Comparison of ENCODE assay signal across 30 cellular contexts in the genomic region with DNA sequence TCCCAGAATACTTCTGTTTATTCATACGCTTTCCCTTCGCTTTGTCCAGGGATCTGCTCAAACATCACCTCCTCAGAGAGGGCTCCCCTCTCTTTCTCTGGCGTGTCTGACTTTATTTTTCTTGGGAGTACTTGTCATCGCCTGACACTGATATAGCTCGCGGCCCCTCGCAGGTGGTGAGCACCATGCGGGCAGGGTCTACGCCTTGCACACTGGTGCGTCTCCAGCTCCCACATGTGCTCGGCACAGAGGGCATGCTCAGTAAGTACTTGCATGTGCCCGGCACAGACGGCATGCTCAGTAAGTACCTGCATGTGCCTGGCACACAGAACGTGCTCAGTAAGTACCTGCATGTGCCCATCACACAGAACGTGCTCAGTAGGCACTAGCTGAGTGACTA. TPM values are rescaled to one million over a fixed set of nuclear protein-coding genes. Genes with fewer than 3 reads are reported as not detected.
"Had no signal": no experiment of that assay in that cellular context is flagged by ENCODE, and none has a peak within 500 bp of the region (broad histone marks: within the 10 kb centered on the region; RNA-seq: fewer than 3 reads in every experiment).

No MANE protein-coding gene starts in this region.

- H3K36me3 Mint-ChIP-seq: type B pancreatic cell had no signal

- H3K27ac Mint-ChIP-seq: activated T-cell treated with anti-CD3 and anti-CD28 coated beads, Interleukin-2, amount 50 U/mL, for 24 hours; activated T-helper 17 cell treated with anti-CD3 and anti-CD28 coated beads, Interleukin-2, amount 50 U/mL, for 72 hours; effector memory CD8-positive, alpha-beta T cell; nephron progenitor cell; T-helper 1 cell treated with Interleukin-12 subunit alpha and Interleukin-12 subunit beta and Interleukin-4 antibody, amounts not matched to agents 30 μg/mL and 1 μg/mL, for 36 hours; type B pancreatic cell had no signal

- H3K4me3 ChIP-seq: colonic mucosa, gastrocnemius medialis, pancreas, prostate gland, smooth muscle cell, uterus had no signal

- H3K9me3 Mint-ChIP-seq: activated T-cell treated with anti-CD3 and anti-CD28 coated beads, Interleukin-2, amount 50 U/mL, for 24 hours; activated T-helper 17 cell treated with anti-CD3 and anti-CD28 coated beads, Interleukin-2, amount 50 U/mL, for 72 hours; effector memory CD8-positive, alpha-beta T cell; nephron progenitor cell; T-helper 1 cell treated with Interleukin-12 subunit alpha and Interleukin-12 subunit beta and Interleukin-4 antibody, amounts not matched to agents 30 μg/mL and 1 μg/mL, for 36 hours; type B pancreatic cell had no signal

- H3K4me1 ChIP-seq: colonic mucosa, gastrocnemius medialis, pancreas, prostate gland, uterus had no signal

- H3K36me3 ChIP-seq: colonic mucosa, gastrocnemius medialis, pancreas, prostate gland, uterus had no signal

- H3K27ac ChIP-seq: colonic mucosa, gastrocnemius medialis, pancreas, prostate gland, uterus, VCaP had no signal

- FAIRE-seq: bronchial epithelial cell, pancreas, TTC549 had no signal

- H3K9me3 ChIP-seq: colonic mucosa, gastrocnemius medialis, pancreas, prostate gland, uterus had no signal

- H3K4me3 Mint-ChIP-seq: activated T-cell treated with anti-CD3 and anti-CD28 coated beads, Interleukin-2, amount 50 U/mL, for 24 hours; activated T-helper 17 cell treated with anti-CD3 and anti-CD28 coated beads, Interleukin-2, amount 50 U/mL, for 72 hours; effector memory CD8-positive, alpha-beta T cell; nephron progenitor cell; T-helper 1 cell treated with Interleukin-12 subunit alpha and Interleukin-12 subunit beta and Interleukin-4 antibody, amounts not matched to agents 30 μg/mL and 1 μg/mL, for 36 hours; type B pancreatic cell had no signal

- H3K4me2 ChIP-seq: smooth muscle cell had no signal

- H3K27me3 ChIP-seq: colonic mucosa, pancreas, uterus had no signal

- ATAC-seq: activated CD4-positive, CD25-positive, alpha-beta regulatory T cell treated with anti-CD3 and anti-CD28 coated beads, Interleukin-2, amount 50 U/mL, for 24 hours; activated T-helper 17 cell treated with anti-CD3 and anti-CD28 coated beads, Interleukin-2, amount 50 U/mL, for 72 hours; effector memory CD8-positive, alpha-beta T cell; gastrocnemius medialis; left cardiac atrium; left ventricle myocardium superior; pancreas had no signal

- DNase-seq: activated CD4-positive, alpha-beta T cell treated with anti-CD3 and anti-CD28 coated beads for 48 hours; activated CD4-positive, alpha-beta T cell treated with anti-CD3 and anti-CD28 coated beads, Interleukin-2, amount 50 U/mL, for 48 hours; activated CD8-positive, alpha-beta memory T cell treated with anti-CD3 and anti-CD28 coated beads, Interleukin-2, amount 50 U/mL, for 48 hours; activated gamma-delta T cell treated with Interleukin-2 at 50 U/mL for 16 hours; activated naive CD4-positive, alpha-beta T cell treated with anti-CD3 and anti-CD28 coated beads, Interleukin-2, amount 50 U/mL, for 16 hours; activated T-cell treated with anti-CD3 and anti-CD28 coated beads, Interleukin-2, amount 50 U/mL, for 24 hours; colonic mucosa; effector memory CD8-positive, alpha-beta T cell; erythroblast; gastrocnemius medialis; glutamatergic neuron; islet precursor cell; left cardiac atrium; left ventricle myocardium superior; nephron progenitor cell; pancreas; stimulated activated CD4-positive, alpha-beta T cell treated with anti-CD3 and anti-CD28 coated beads, Interleukin-2, amount 100 ng/mL, for 24 hours; stimulated activated naive CD4-positive, alpha-beta T cell treated with Interleukin-2 at 50 U/mL for 16 hours; substantia nigra; T-helper 9 cell; uterus had no signal

RNA-seq across cellular contexts. Expression of a gene that starts 57.5 kb away (rescaled TPM):
- total RNA-seq: bronchial epithelial cell had no signal
